Comparison of ENCODE assay signal across 23 cellular contexts in genomic region chr7:74403521-74404387, GRCh38. TPM values are rescaled to one million over a fixed set of nuclear protein-coding genes. Genes with fewer than 3 reads are reported as not detected.
DNase-seq lines count a peak whose midpoint lies in the region; ATAC-seq and TF ChIP-seq lines count a peak whose summit lies in the region.
"Had no signal": no experiment of that assay in that cellular context is flagged by ENCODE, and none has a peak within 500 bp of the region (broad histone marks: within the 10 kb centered on the region; RNA-seq: fewer than 3 reads in every experiment).

No MANE protein-coding gene starts in this region.

- peaks cover 0 to 33% (median 10%) of the 10 kb centered on the region in 11 experiments; a peak in 15 of 22 replicates for H4K20me1 ChIP-seq in BLaER1 treated with 17β-estradiol and CSF1 and Interleukin-3, amounts not matched to agents 10 nM and 100 nM

- H3K4me3 Mint-ChIP-seq in endodermal cell = no peak overlapping the region
- H3K4me3 Mint-ChIP-seq: CD8-positive, alpha-beta T cell; HFFc6; T-cell had no signal

- WGBS in endodermal cell (ENCODE audit: insufficient coverage in 1 of 2, insufficient read length in 1 of 2), 2 experiments = 88 to 93% methylated on average over 19 to 30 of the region's 30 CpGs
- 89% methylated on average over 30 of the region's 30 CpGs for WGBS in sigmoid colon, 2 donors
- WGBS in gastroesophageal sphincter (ENCODE audit: low coverage in 1 of 2), 2 donors = 89 to 93% methylated on average over 5 to 6 of the region's 30 CpGs
- WGBS in prostate gland = 87% methylated on average over 30 of the region's 30 CpGs

- peak overlapping the region in 6 of 11 experiments; percentile 92 to 99 (median 95); a peak in 8 of 22 replicates for H3K27ac ChIP-seq in BLaER1 treated with 17β-estradiol and CSF1 and Interleukin-3, amounts not matched to agents 10 nM and 100 nM
- no peak overlapping the region for H3K27ac ChIP-seq in endodermal cell (ENCODE audit: low read depth, low read length)
- H3K27ac ChIP-seq in sigmoid colon = no peak overlapping the region
- H3K27ac ChIP-seq in gastroesophageal sphincter = no peak overlapping the region
- H3K27ac ChIP-seq in prostate gland = no peak overlapping the region
- H3K27ac ChIP-seq: HL-60, SJCRH30 had no signal

- H3K4me2 ChIP-seq in BLaER1 treated with 17β-estradiol and CSF1 and Interleukin-3, amounts not matched to agents 10 nM and 100 nM = peak overlapping the region in 5 of 11 experiments; percentile 77 to 90 (median 84); a peak in 5 of 22 replicates

- H3K36me3 Mint-ChIP-seq in endodermal cell (ENCODE audit: low read depth) = peaks cover 44% of the 10 kb centered on the region
- H3K36me3 Mint-ChIP-seq: CD8-positive, alpha-beta T cell had no signal

- peak overlapping the region in 2 of 11 experiments; percentile 10 to 85; a peak in 5 of 22 replicates for H3K9ac ChIP-seq in BLaER1 treated with 17β-estradiol and CSF1 and Interleukin-3, amounts not matched to agents 10 nM and 100 nM
- H3K9ac ChIP-seq in endodermal cell (ENCODE audit: extremely low read depth, low read length, poor library complexity, severe bottlenecking) = no peak overlapping the region

- H3K27me3 Mint-ChIP-seq in endodermal cell (ENCODE audit: insufficient read depth) = no peaks in the 10 kb centered on the region
- H3K27me3 Mint-ChIP-seq: T-cell had no signal

- DNase-seq in NCI-H69 (lab: John Stamatoyannopoulos, UW) = peak; percentile 29
- peak; percentile 52 for DNase-seq in endodermal cell
- DNase-seq in sigmoid colon = peak; percentile 57
- DNase-seq in omental fat pad (ENCODE audit: low spot score) = no peak
- no peak for DNase-seq in prostate gland (ENCODE audit: low spot score)
- DNase-seq: C1 segment of cervical spinal cord; Calu3; CD8-positive, alpha-beta T cell; GDM1; HFFc6; KG1; NCI-H1105 treated with DMSO at 0.1 percent for 48 hours; NCI-H2029 treated with DMSO at 0.1 percent for 48 hours; NCI-H226; NCI-H510A treated with DMSO at 0.1 percent for 48 hours; NCI-H774; NK-92 treated with Interleukin-12 subunit alpha and Interleukin-12 subunit beta, amount 100 ng/mL, for 24 hours; SJCRH30; T-cell had no signal

- H3K9me3 Mint-ChIP-seq in endodermal cell = no peaks in the 10 kb centered on the region
- H3K9me3 Mint-ChIP-seq: CD8-positive, alpha-beta T cell; HFFc6; T-cell had no signal

- no peak for ATAC-seq in gastroesophageal sphincter
- no peak for ATAC-seq in omental fat pad (ENCODE audit: low FRiP score)
- ATAC-seq: CD8-positive, alpha-beta T cell; Panc1; T-cell had no signal

- peaks cover 46 to 68% (median 57%) of the 10 kb centered on the region in 11 experiments for H3K36me3 ChIP-seq in BLaER1 treated with 17β-estradiol and CSF1 and Interleukin-3, amounts not matched to agents 10 nM and 100 nM
- H3K36me3 ChIP-seq in endodermal cell (ENCODE audit: control insufficient read depth, insufficient read depth, low read length) (peaks cover 39% of the 10 kb centered on the region), sigmoid colon (peaks cover 0 to 40% (median 8%) of the 10 kb centered on the region in 4 donors), gastroesophageal sphincter (peaks cover 0 to 53% of the 10 kb centered on the region in 2 donors), prostate gland (no peaks in the 10 kb centered on the region)

- H3K27ac Mint-ChIP-seq in endodermal cell = peak overlapping the region; percentile 35
- H3K27ac Mint-ChIP-seq: CD8-positive, alpha-beta T cell; HFFc6; T-cell had no signal

- TF ChIP-seq POLR2A in sigmoid colon (IDR thresholded peaks at IDR 0.05) (no peak), gastroesophageal sphincter (IDR thresholded peaks at IDR 0.05) (no peak), prostate gland (IDR thresholded peaks at IDR 0.05) (no peak)

- TF ChIP-seq CTCF in endodermal cell (conservative IDR thresholded peaks at IDR 0.05) = no peak
- no peak for TF ChIP-seq CTCF in sigmoid colon (IDR thresholded peaks at IDR 0.05)
- no peak for TF ChIP-seq CTCF in gastroesophageal sphincter (IDR thresholded peaks at IDR 0.05)
- TF ChIP-seq CTCF in omental fat pad (IDR thresholded peaks at IDR 0.05) = no peak
- TF ChIP-seq CTCF in prostate gland (IDR thresholded peaks at IDR 0.05) = no peak

- no peak for TF ChIP-seq EP300 in sigmoid colon (IDR thresholded peaks at IDR 0.05)
- TF ChIP-seq EP300 in gastroesophageal sphincter (IDR thresholded peaks at IDR 0.05) = no peak

- peaks cover 20 to 55% (median 43%) of the 10 kb centered on the region in 10 experiments for H3K4me1 ChIP-seq in BLaER1 treated with 17β-estradiol and CSF1 and Interleukin-3, amounts not matched to agents 10 nM and 100 nM
- H3K4me1 ChIP-seq in endodermal cell (ENCODE audit: control insufficient read depth, insufficient read depth, low read length) = no peaks in the 10 kb centered on the region
- H3K4me1 ChIP-seq in sigmoid colon = no peaks in the 10 kb centered on the region
- H3K4me1 ChIP-seq in gastroesophageal sphincter = no peaks in the 10 kb centered on the region
- no peaks in the 10 kb centered on the region for H3K4me1 ChIP-seq in prostate gland (replicated peaks)
- H3K4me1 ChIP-seq: SJCRH30 had no signal

- no peaks in the 10 kb centered on the region for H3K9me3 ChIP-seq in BLaER1 treated with 17β-estradiol and CSF1 and Interleukin-3, amounts not matched to agents 10 nM and 100 nM (replicated peaks in 1 of 11)
- H3K9me3 ChIP-seq in endodermal cell (ENCODE audit: control insufficient read depth, low read length) (no peaks in the 10 kb centered on the region), sigmoid colon (no peaks in the 10 kb centered on the region), gastroesophageal sphincter (no peaks in the 10 kb centered on the region), prostate gland (no peaks in the 10 kb centered on the region)
- H3K9me3 ChIP-seq: SJCRH30 had no signal

- intact Hi-C loops in sigmoid colon (cut with DNase I) (loop anchor here (5.0 kb wide), 1 partner anchor 336 kb away; no protein-coding TSS in a partner anchor), prostate gland (cut with DNase I) (loop anchor here (5.0 kb wide), 1 partner anchor 341 kb away; no protein-coding TSS in a partner anchor)

- H3K27me3 ChIP-seq in BLaER1 treated with 17β-estradiol and CSF1 and Interleukin-3, amounts not matched to agents 10 nM and 100 nM = no peaks in the 10 kb centered on the region
- H3K27me3 ChIP-seq in endodermal cell (ENCODE audit: control insufficient read depth, insufficient read depth, low read length, poor library complexity, severe bottlenecking) = no peaks in the 10 kb centered on the region
- no peaks in the 10 kb centered on the region for H3K27me3 ChIP-seq in sigmoid colon
- H3K27me3 ChIP-seq in gastroesophageal sphincter = no peaks in the 10 kb centered on the region
- no peaks in the 10 kb centered on the region for H3K27me3 ChIP-seq in prostate gland (replicated peaks; ENCODE audit: insufficient read depth)
- H3K27me3 ChIP-seq: SJCRH30 had no signal

- no peaks in the 10 kb centered on the region for H3K4me1 Mint-ChIP-seq in endodermal cell

- H3K4me3 ChIP-seq in BLaER1 treated with 17β-estradiol and CSF1 and Interleukin-3, amounts not matched to agents 10 nM and 100 nM = no peak overlapping the region
- H3K4me3 ChIP-seq in endodermal cell (ENCODE audit: low read length) (no peak overlapping the region), sigmoid colon (no peak overlapping the region), gastroesophageal sphincter (no peak overlapping the region), prostate gland (no peak overlapping the region)
- H3K4me3 ChIP-seq: SJCRH30 had no signal

RNA-seq across cellular contexts. Expression of gene GTF2IRD1, which starts 50.0 kb away (rescaled TPM):
- total RNA-seq in endodermal cell = 10 to 100 TPM; 54.8 to 84.4 TPM
- polyA plus RNA-seq in endodermal cell (2013, experiment 1 of 2) = 54.6 TPM
- polyA plus RNA-seq in endodermal cell (2013, experiment 2 of 2) = 54.2 TPM
- total RNA-seq in sigmoid colon = 10 to 100 TPM; 15.0 to 24.2 (median 17.9) TPM
- polyA plus RNA-seq in sigmoid colon = 10 to 100 TPM in 1 of 3 donors, 1 to 10 TPM in 2; 1.8 to 13.6 (median 3.5) TPM
- 10 to 100 TPM; 21.5 to 49.0 (median 28.2) TPM for total RNA-seq in gastroesophageal sphincter
- total RNA-seq in omental fat pad = 10 to 100 TPM in 2 of 4 donors, 1 to 10 TPM in 2; 3.9 to 18.1 (median 11.0) TPM
- total RNA-seq in prostate gland = 10 to 100 TPM; 24.0 to 36.6 TPM

Comparison
In these comparisons a context has a peak if more than half of its experiments do, and no peak if none do; other contexts are left out.
1. H3K27ac ChIP-seq: peak in BLaER1 treated with 17β-estradiol and CSF1 and Interleukin-3, amounts not matched to agents 10 nM and 100 nM (6 of 11); none in endodermal cell (single experiment), sigmoid colon (0 of 4), gastroesophageal sphincter (0 of 4) and prostate gland (0 of 2).
2. DNase-seq: peak in NCI-H69 (single experiment), endodermal cell (single experiment) and sigmoid colon (single experiment); none in omental fat pad (single experiment) and prostate gland (single experiment).